Comparison of ENCODE assay signal across 1 cellular context in the genomic region with DNA sequence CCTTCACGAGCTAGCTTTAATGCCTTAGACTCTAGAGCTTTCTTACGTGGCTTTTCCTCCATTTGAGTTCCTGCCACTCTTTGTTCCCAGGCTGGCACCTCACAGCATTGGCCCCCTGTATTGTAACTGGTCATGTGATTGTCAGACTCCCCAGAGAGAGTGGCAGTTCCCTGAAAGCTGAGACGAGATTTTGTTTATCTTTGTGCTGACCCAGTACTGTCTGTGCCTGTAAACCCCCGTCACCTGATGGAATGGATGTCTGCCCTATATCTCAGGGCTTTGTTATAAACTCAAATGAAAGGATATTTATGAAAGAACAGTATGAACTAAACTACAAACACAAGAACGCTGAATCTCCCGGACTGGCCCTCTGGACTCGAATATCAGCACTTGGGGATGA.
TF ChIP-seq lines count a peak whose summit lies in the region.

No MANE protein-coding gene starts in this region.

TF ChIP-seq in H1, 55 proteins besides CTCF, POLR2A, EP300 and RAD21:
- TF ChIP-seq NRF1 (IDR thresholded peaks at IDR 0.05; ENCODE audit: low read depth, low read length) = no peak
- TF ChIP-seq SP4 (IDR thresholded peaks at IDR 0.05; ENCODE audit: low read length) = no peak
